ENCODE assay signal across 19 cellular contexts in genomic region chr13:109058071-109058470, GRCh38.
DNase-seq lines count a peak whose midpoint lies in the region; ATAC-seq, FAIRE-seq and TF ChIP-seq lines count a peak whose summit lies in the region.
"Had no signal": no experiment of that assay in that cellular context is flagged by ENCODE, and none has a peak within 500 bp of the region (broad histone marks: within the 10 kb centered on the region; RNA-seq: fewer than 3 reads in every experiment).

No MANE protein-coding gene starts in this region.

- intact Hi-C loops in Calu3 (cut with micrococcal nuclease; ENCODE audit: unreplicated experiment), result no loop called here

- H2AFZ ChIP-seq in neuronal stem cell (ENCODE audit: low read length), result peak overlapping the region; percentile 7
- H2AFZ ChIP-seq: GM23248 had no signal

- H3K36me3 ChIP-seq in neuronal stem cell (replicated peaks in 1 of 2; ENCODE audit: control insufficient read depth in 2 of 2, insufficient read depth in 2 of 2, low read length in 2 of 2) (no peaks in the 10 kb centered on the region), WERI-Rb-1 (no peaks in the 10 kb centered on the region)
- H3K36me3 ChIP-seq: BLaER1 treated with 17β-estradiol and CSF1 and Interleukin-3, amounts not matched to agents 10 nM and 100 nM; HAP-1 had no signal

- no peak overlapping the region for H3K27ac ChIP-seq in A549
- H3K27ac ChIP-seq in neuronal stem cell (replicated peaks; ENCODE audit: low read length), result no peak overlapping the region
- no peak overlapping the region for H3K27ac ChIP-seq in WERI-Rb-1
- H3K27ac ChIP-seq: BLaER1 treated with 17β-estradiol and CSF1 and Interleukin-3, amounts not matched to agents 10 nM and 100 nM; GM23248 had no signal

- ATAC-seq in A549 (no peak), GM21619 (IDR thresholded peaks at IDR 0.05; ENCODE audit: unreplicated experiment) (no peak), HG02973 (IDR thresholded peaks at IDR 0.05; ENCODE audit: unreplicated experiment) (no peak)
- ATAC-seq: CD8-positive, alpha-beta T cell; GM12878 had no signal

- no peak overlapping the region for H4K91ac ChIP-seq in neuronal stem cell (ENCODE audit: low read depth, low read length, poor library complexity)

- no peak overlapping the region for H2AK5ac ChIP-seq in neuronal stem cell (ENCODE audit: low read depth, low read length)

- no peaks in the 10 kb centered on the region for H3K79me1 ChIP-seq in neuronal stem cell (ENCODE audit: low read depth, low read length)

- H3K4me1 Mint-ChIP-seq in endothelial cell (ENCODE audit: unreplicated experiment) (peaks cover 2% of the 10 kb centered on the region), Calu3 (ENCODE audit: low read depth, unreplicated experiment) (no peaks in the 10 kb centered on the region)
- H3K4me1 Mint-ChIP-seq: B cell had no signal

- TF ChIP-seq RAD21 in A549 (conservative IDR thresholded peaks at IDR 0.05 in 1 of 2, IDR thresholded peaks at IDR 0.05 in 1 of 2), result no peak

- no peaks in the 10 kb centered on the region for H3K36me3 Mint-ChIP-seq in endothelial cell (ENCODE audit: low read depth, unreplicated experiment)
- H3K36me3 Mint-ChIP-seq in Calu3 (ENCODE audit: insufficient read depth, unreplicated experiment), result no peaks in the 10 kb centered on the region
- H3K36me3 Mint-ChIP-seq: CD8-positive, alpha-beta T cell had no signal

- no peak overlapping the region for H3K18ac ChIP-seq in neuronal stem cell (ENCODE audit: low read length)

- no peak overlapping the region for H2BK15ac ChIP-seq in neuronal stem cell (ENCODE audit: low read length)

- H3K27ac Mint-ChIP-seq in endothelial cell (ENCODE audit: unreplicated experiment) (no peak overlapping the region), Calu3 (ENCODE audit: unreplicated experiment) (no peak overlapping the region)
- H3K27ac Mint-ChIP-seq: B cell; CD8-positive, alpha-beta T cell had no signal

- no peak for TF ChIP-seq POLR2A in A549 (IDR thresholded peaks at IDR 0.05; ENCODE audit: low read length)

- no peak overlapping the region for H3K9ac ChIP-seq in neuronal stem cell (ENCODE audit: low read depth, low read length, poor library complexity)
- H3K9ac ChIP-seq: BLaER1 treated with 17β-estradiol and CSF1 and Interleukin-3, amounts not matched to agents 10 nM and 100 nM; GM23248 had no signal

- BruUV-seq in Calu3 (replicated peaks; lab: Mats Ljungman, UMichigan), result no TSS peak

- H3K9me3 Mint-ChIP-seq in endothelial cell (ENCODE audit: unreplicated experiment) (no peaks in the 10 kb centered on the region), Calu3 (ENCODE audit: low read depth, unreplicated experiment) (no peaks in the 10 kb centered on the region)
- H3K9me3 Mint-ChIP-seq: CD8-positive, alpha-beta T cell had no signal

- no peak for FAIRE-seq in A549 (lab: Jason Lieb, UNC)
- FAIRE-seq: GM12878 had no signal

- no peak for TF ChIP-seq CTCF in A549 (IDR thresholded peaks at IDR 0.05)
- TF ChIP-seq CTCF in endothelial cell (IDR thresholded peaks at IDR 0.05; ENCODE audit: unreplicated experiment), result no peak
- no peak for TF ChIP-seq CTCF in Calu3 (IDR thresholded peaks at IDR 0.05; ENCODE audit: unreplicated experiment)
- no peak for TF ChIP-seq CTCF in WERI-Rb-1 (IDR thresholded peaks at IDR 0.05; ENCODE audit: low read depth, low read length)

- H3K4ac ChIP-seq in neuronal stem cell (ENCODE audit: low read length), result no peak overlapping the region

- H3K27me3 Mint-ChIP-seq in endothelial cell (ENCODE audit: unreplicated experiment) (no peaks in the 10 kb centered on the region), Calu3 (ENCODE audit: unreplicated experiment) (no peaks in the 10 kb centered on the region)

- no peak overlapping the region for H4K8ac ChIP-seq in neuronal stem cell (ENCODE audit: low read depth, low read length)

- CTCF ChIA-PET in A549 (lab: Yijun Ruan, JAX) (no interaction called here), Calu3 (lab: Charles Lee) (no interaction called here)

- H3K27me3 ChIP-seq in neuronal stem cell (ENCODE audit: control insufficient read depth in 3 of 3, insufficient read depth in 3 of 3, low read depth in 1 of 3, low read length in 3 of 3) (no peaks in the 10 kb centered on the region), WERI-Rb-1 (ENCODE audit: insufficient read depth, low read depth, severe bottlenecking) (no peaks in the 10 kb centered on the region)
- H3K27me3 ChIP-seq: BLaER1 treated with 17β-estradiol and CSF1 and Interleukin-3, amounts not matched to agents 10 nM and 100 nM had no signal

- H2BK5ac ChIP-seq in neuronal stem cell (ENCODE audit: low read length), result no peak overlapping the region

- no peaks in the 10 kb centered on the region for H3K4me1 ChIP-seq in A549
- peaks cover 0 to 7% of the 10 kb centered on the region in 2 donors for H3K4me1 ChIP-seq in neuronal stem cell (ENCODE audit: control insufficient read depth in 2 of 2, insufficient read depth in 1 of 2, low read depth in 1 of 2, low read length in 2 of 2)
- H3K4me1 ChIP-seq: BLaER1 treated with 17β-estradiol and CSF1 and Interleukin-3, amounts not matched to agents 10 nM and 100 nM; HAP-1 had no signal

- no peak overlapping the region for H3K23ac ChIP-seq in neuronal stem cell (ENCODE audit: low read depth, low read length, poor library complexity)

- H3K4me3 Mint-ChIP-seq in endothelial cell (ENCODE audit: unreplicated experiment) (peak overlapping the region; percentile 5), Calu3 (ENCODE audit: low read depth, unreplicated experiment) (no peak overlapping the region)
- H3K4me3 Mint-ChIP-seq: B cell; CD8-positive, alpha-beta T cell had no signal

- POLR2A ChIA-PET in A549 (lab: Yijun Ruan, JAX), result no interaction called here

- H2BK12ac ChIP-seq in neuronal stem cell (ENCODE audit: low read length), result no peak overlapping the region

- no peak overlapping the region for H3K14ac ChIP-seq in neuronal stem cell (ENCODE audit: low read length)

- WGBS in A549 (ENCODE audit: missing lambda C conversion rate), result 74% methylated on average over 4 of the region's 4 CpGs
- WGBS in neuronal stem cell (ENCODE audit: extremely low coverage in 2 of 2, insufficient read length in 2 of 2, insufficient replicate concordance in 1 of 2), 2 donors, result no CpG with 5 or more reads among the region's 4 CpGs

- no peak overlapping the region for H2BK120ac ChIP-seq in neuronal stem cell (ENCODE audit: low read depth, low read length)

- H3K9me3 ChIP-seq in A549, result no peaks in the 10 kb centered on the region
- peaks cover 0 to 5% of the 10 kb centered on the region in 2 donors for H3K9me3 ChIP-seq in neuronal stem cell (replicated peaks in 1 of 2; ENCODE audit: control insufficient read depth in 2 of 2, insufficient read depth in 1 of 2, low read depth in 1 of 2, low read length in 2 of 2)
- no peaks in the 10 kb centered on the region for H3K9me3 ChIP-seq in WERI-Rb-1 (ENCODE audit: severe bottlenecking)

- DNase-seq in A549 (ENCODE audit: low read depth in 1 of 2, low spot score in 1 of 2) (no peak), astrocyte of the hippocampus (ENCODE audit: low read depth, low spot score) (peak; percentile 80), endothelial cell (ENCODE audit: low spot score) (no peak), neuronal stem cell (ENCODE audit: low spot score) (no peak), Calu3 (no peak), WERI-Rb-1 (no peak)
- DNase-seq: 8988T; CD8-positive, alpha-beta T cell; DMS 273 treated with DMSO at 0.1 percent for 48 hours; DMS53; DND-41; EL; GM23248 had no signal

- H3K4me3 ChIP-seq in A549 (no peak overlapping the region), neuronal stem cell (ENCODE audit: low read length in 2 of 2) (no peak overlapping the region), WERI-Rb-1 (ENCODE audit: low read depth, low read length) (no peak overlapping the region)
- H3K4me3 ChIP-seq: BLaER1 treated with 17β-estradiol and CSF1 and Interleukin-3, amounts not matched to agents 10 nM and 100 nM; GM12878; GM23248; HAP-1 had no signal

- no peak for TF ChIP-seq EP300 in A549 (IDR thresholded peaks at IDR 0.05)

- H3K4me2 ChIP-seq in A549 (no peak overlapping the region), neuronal stem cell (ENCODE audit: insufficient read depth, low read length, poor library complexity, severe bottlenecking) (no peak overlapping the region)
- H3K4me2 ChIP-seq: BLaER1 treated with 17β-estradiol and CSF1 and Interleukin-3, amounts not matched to agents 10 nM and 100 nM had no signal

TF ChIP-seq in A549, 52 proteins besides CTCF, POLR2A, EP300 and RAD21:
- TF ChIP-seq CBX2 (IDR thresholded peaks at IDR 0.05; ENCODE audit: borderline replicate concordance, low read depth), result no peak
- no peak for TF ChIP-seq HMGXB4 (CRISPR knock-in tag; IDR thresholded peaks at IDR 0.05; ENCODE audit: borderline replicate concordance)
- peak; percentile 43 for TF ChIP-seq MAFK (IDR thresholded peaks at IDR 0.05; ENCODE audit: partially characterized antibody)
- no peak for TF ChIP-seq NPAS2 (CRISPR knock-in tag; IDR thresholded peaks at IDR 0.05; ENCODE audit: borderline replicate concordance)
- TF ChIP-seq SREBF2 (IDR thresholded peaks at IDR 0.05), result no peak
- TF ChIP-seq GATA3 (IDR thresholded peaks at IDR 0.05; ENCODE audit: borderline replicate concordance), result no peak
- no peak for TF ChIP-seq MYC (IDR thresholded peaks at IDR 0.05; ENCODE audit: borderline replicate concordance, low read length)
